In genomic region chr5:149141224-149141956, GRCh38 we compare ENCODE assay signal across 8 cellular contexts. TPM values are rescaled to one million over a fixed set of nuclear protein-coding genes. Genes with fewer than 3 reads are reported as not detected.
A peak's percentile ranks its signal among the peaks of the same experiment; 100 is the strongest.
DNase-seq lines count a peak whose midpoint lies in the region; ATAC-seq and TF ChIP-seq lines count a peak whose summit lies in the region.

Gene ABLIM3, plus strand, starts transcription at chr5:149141493. Its CDS starts 603 bp downstream, at chr5:149142096.

- no peaks in the 10 kb centered on the region for H3K36me3 Mint-ChIP-seq in HFFc6 (ENCODE audit: low read depth)
- H3K36me3 Mint-ChIP-seq in activated CD4-positive, alpha-beta T cell treated with anti-CD3 and anti-CD28 coated beads for 36 hours (ENCODE audit: low read depth): no peaks in the 10 kb centered on the region
- H3K36me3 Mint-ChIP-seq in chondrocyte (ENCODE audit: low read depth): peaks cover 5% of the 10 kb centered on the region

- H3K4me3 ChIP-seq in GM12875 (ENCODE audit: low read depth, low read length): peak within 1 kb of the TSS; percentile 28

- CTCF ChIA-PET in activated CD4-positive, alpha-beta T cell treated with anti-CD3 and anti-CD28 coated beads for 36 hours (lab: Charles Lee): interaction anchor here (0.6 to 6.9 kb wide), 23 partner anchors 9 to 881 kb away, joined by 3 to 53 read pairs (median 4); partner anchors contain the start of gene AFAP1L1

- ATAC-seq in activated CD4-positive, alpha-beta T cell treated with anti-CD3 and anti-CD28 coated beads for 36 hours: peak; percentile 96

- H3K27ac Mint-ChIP-seq in HFFc6: peak within 1 kb of the TSS; percentile 86
- no peak within 1 kb of the TSS for H3K27ac Mint-ChIP-seq in activated CD4-positive, alpha-beta T cell treated with anti-CD3 and anti-CD28 coated beads for 36 hours
- H3K27ac Mint-ChIP-seq in chondrocyte (ENCODE audit: unreplicated experiment): peak within 1 kb of the TSS; percentile 32

- TF ChIP-seq CTCF in GM12875 (IDR thresholded peaks at IDR 0.05; ENCODE audit: borderline replicate concordance, insufficient read depth, low read depth, low read length): peak; percentile 83
- peak; percentile 98 for TF ChIP-seq CTCF in HFFc6 (IDR thresholded peaks at IDR 0.05)
- TF ChIP-seq CTCF in chondrocyte (IDR thresholded peaks at IDR 0.05): peak; percentile 99

- intact Hi-C loops in activated CD4-positive, alpha-beta T cell treated with anti-CD3 and anti-CD28 coated beads for 36 hours (cut with DNase I, micrococcal nuclease): loop anchor here (1.0 to 10.0 kb wide), 4 partner anchors 123 to 423 kb away; no protein-coding TSS in a partner anchor

- H3K27me3 Mint-ChIP-seq in HFFc6 (ENCODE audit: insufficient read depth): peaks cover 2% of the 10 kb centered on the region; the same call in 1 of the 2 replicates
- H3K27me3 Mint-ChIP-seq in activated CD4-positive, alpha-beta T cell treated with anti-CD3 and anti-CD28 coated beads for 36 hours: peaks cover 5% of the 10 kb centered on the region
- no peaks in the 10 kb centered on the region for H3K27me3 Mint-ChIP-seq in chondrocyte (ENCODE audit: low read depth)

- H3K4me1 Mint-ChIP-seq in HFFc6 (ENCODE audit: low read depth) (peaks cover 35% of the 10 kb centered on the region), chondrocyte (ENCODE audit: low read depth) (peaks cover 28% of the 10 kb centered on the region)
- no peaks in the 10 kb centered on the region for H3K4me1 Mint-ChIP-seq in activated CD4-positive, alpha-beta T cell treated with anti-CD3 and anti-CD28 coated beads for 36 hours

- no peaks in the 10 kb centered on the region for H3K9me3 Mint-ChIP-seq in HFFc6
- H3K9me3 Mint-ChIP-seq in activated CD4-positive, alpha-beta T cell treated with anti-CD3 and anti-CD28 coated beads for 36 hours (ENCODE audit: low read depth): no peaks in the 10 kb centered on the region
- no peaks in the 10 kb centered on the region for H3K9me3 Mint-ChIP-seq in chondrocyte (ENCODE audit: low read depth)

- POLR2A ChIA-PET in activated CD4-positive, alpha-beta T cell treated with anti-CD3 and anti-CD28 coated beads for 36 hours (lab: Charles Lee): no interaction called here

- DNase-seq in HFFc6 (peak; percentile 49), NCI-H1930 (lab: John Stamatoyannopoulos, UW) (peak; percentile 4 to 16), chondrocyte (ENCODE audit: low spot score) (peak; percentile 75), kidney glomerular epithelial cell (lab: John Stamatoyannopoulos, UW) (peak; percentile 56), GF-D8 (lab: John Stamatoyannopoulos, UW) (no peak)
- peak; percentile 83 for DNase-seq in activated CD4-positive, alpha-beta T cell treated with anti-CD3 and anti-CD28 coated beads for 36 hours
- DNase-seq in stimulated activated CD4-positive, alpha-beta T cell treated with anti-CD3 and anti-CD28 coated beads, Interleukin-15, amount 100 ng/mL, for 24 hours: peak; percentile 76

- H3K4me3 Mint-ChIP-seq in HFFc6 (peak within 1 kb of the TSS; percentile 99), chondrocyte (ENCODE audit: unreplicated experiment) (peak within 1 kb of the TSS; percentile 78)
- peak within 1 kb of the TSS; percentile 29 for H3K4me3 Mint-ChIP-seq in activated CD4-positive, alpha-beta T cell treated with anti-CD3 and anti-CD28 coated beads for 36 hours

RNA-seq across cellular contexts. Expression of gene ABLIM3, which starts in this region (rescaled TPM):
- total RNA-seq in HFFc6 (2021; fragmentation: NEBNext Ultra II Directional; extraction: Animal tissue kit (Norgen Biotek cat#: 25700)): 10 to 100 TPM; 29.3 to 54.1 (median 48.3) TPM
- under 1 TPM in 1 of 2 experiments, not detected in 1; 0.07 TPM for total RNA-seq in activated CD4-positive, alpha-beta T cell treated with anti-CD3 and anti-CD28 coated beads for 36 hours
- total RNA-seq in chondrocyte: 7.6 to 16.0 TPM (median 15.4 TPM) in 3 replicates

Comparison
In these comparisons a context has a peak if more than half of its experiments do, and no peak if none do; other contexts are left out.
1. Peak in DNase-seq and ATAC-seq in activated CD4-positive, alpha-beta T cell treated with anti-CD3 and anti-CD28 coated beads for 36 hours; RNA of the gene not detected or under 1 TPM.
2. H3K4me3 Mint-ChIP-seq: peak in every context shown above with its lines; median percentile 99 in HFFc6; 78 in chondrocyte; 29 in activated CD4-positive, alpha-beta T cell treated with anti-CD3 and anti-CD28 coated beads for 36 hours.